14 cellular contexts compared by ENCODE assay signal in the genomic region with DNA sequence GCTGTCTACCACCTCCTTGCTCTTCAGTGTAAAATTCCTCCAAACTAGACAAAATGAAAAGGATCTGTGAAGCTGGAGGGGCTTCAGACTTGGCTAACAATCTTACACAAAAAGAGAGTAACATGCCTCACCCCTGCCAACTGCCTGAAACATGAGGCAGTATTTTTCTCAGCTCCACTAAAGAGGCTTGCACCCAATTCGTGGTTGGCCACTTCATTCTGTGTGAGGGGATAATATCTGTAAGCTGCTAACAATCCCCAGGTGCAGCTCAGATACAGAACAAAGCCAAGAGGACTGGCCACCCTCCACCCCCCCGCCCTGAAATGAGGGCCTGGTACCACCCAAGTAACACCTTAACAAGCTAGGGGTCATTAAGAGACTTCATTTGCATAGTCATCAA. TPM values are rescaled to one million over a fixed set of nuclear protein-coding genes. Genes with fewer than 3 reads are reported as not detected.
DNase-seq lines count a peak whose midpoint lies in the region; ATAC-seq lines count a peak whose summit lies in the region.
"Had no signal": no experiment of that assay in that cellular context is flagged by ENCODE, and none has a peak within 500 bp of the region (broad histone marks: within the 10 kb centered on the region; RNA-seq: fewer than 3 reads in every experiment).

No MANE protein-coding gene starts in this region.

- DNase-seq in activated T-cell treated with anti-CD3 and anti-CD28 coated beads, Interleukin-2, amount 50 U/mL, for 72 hours = no peak
- no peak for DNase-seq in activated T-cell treated with anti-CD3 and anti-CD28 coated beads, Interleukin-2, amount 50 U/mL, for 48 hours
- DNase-seq in NCI-H1092 treated with DMSO at 0.1 percent for 48 hours (lab: John Stamatoyannopoulos, UW) (peak; percentile 79), T-helper 9 cell (no peak), GF-D8 (lab: John Stamatoyannopoulos, UW) (no peak), ecto neural progenitor cell (ENCODE audit: low spot score) (no peak)
- DNase-seq in activated T-helper 2 cell treated with anti-CD3 and anti-CD28 coated beads, Interferon-gamma antibody, Interleukin-2, Interleukin-4, amounts not matched to agents 10 μg/mL and 5 μg/mL and 100 μg/mL, durations not matched to agents 14 hours and 24 hours and 36 hours (ENCODE audit: low spot score) = no peak
- no peak for DNase-seq in stimulated activated effector memory CD8-positive, alpha-beta T cell treated with anti-CD3 and anti-CD28 coated beads, Interleukin-12 subunit alpha, Interleukin-12 subunit beta, amount 100 ng/mL, for 72 hours (ENCODE audit: low spot score in 2 of 2)
- DNase-seq: activated B cell treated with CpG ODN at 0.5 μM for 24 hours; activated effector memory CD4-positive, alpha-beta T cell treated with anti-CD3 and anti-CD28 coated beads, Interleukin-2, amount 50 U/mL, for 16 hours; mammary epithelial cell; NCI-H446 treated with DMSO at 0.1 percent for 48 hours; SHP77 treated with DMSO at 0.1 percent for 48 hours had no signal

- H3K27me3 Mint-ChIP-seq in activated T-cell treated with anti-CD3 and anti-CD28 coated beads, Interleukin-2, amount 50 U/mL, for 72 hours (ENCODE audit: low read depth) = peaks cover 61% of the 10 kb centered on the region
- H3K27me3 Mint-ChIP-seq in activated T-helper 2 cell treated with anti-CD3 and anti-CD28 coated beads, Interferon-gamma antibody, Interleukin-2, Interleukin-4, amounts not matched to agents 10 μg/mL and 5 μg/mL and 100 μg/mL, durations not matched to agents 14 hours and 24 hours and 36 hours (ENCODE audit: low read depth) = peaks cover 46% of the 10 kb centered on the region

- H3K27ac Mint-ChIP-seq in activated T-cell treated with anti-CD3 and anti-CD28 coated beads, Interleukin-2, amount 50 U/mL, for 72 hours = no peak overlapping the region
- H3K27ac Mint-ChIP-seq in activated T-helper 2 cell treated with anti-CD3 and anti-CD28 coated beads, Interferon-gamma antibody, Interleukin-2, Interleukin-4, amounts not matched to agents 10 μg/mL and 5 μg/mL and 100 μg/mL, durations not matched to agents 14 hours and 24 hours and 36 hours = no peak overlapping the region
- H3K27ac Mint-ChIP-seq in stimulated activated effector memory CD8-positive, alpha-beta T cell treated with anti-CD3 and anti-CD28 coated beads, Interleukin-12 subunit alpha, Interleukin-12 subunit beta, amount 100 ng/mL, for 72 hours = no peak overlapping the region
- H3K27ac Mint-ChIP-seq: activated B cell treated with CpG ODN at 0.5 μM for 24 hours, B cell had no signal

- peak overlapping the region; percentile 99 for H3K4me3 Mint-ChIP-seq in activated T-cell treated with anti-CD3 and anti-CD28 coated beads, Interleukin-2, amount 50 U/mL, for 72 hours
- peak overlapping the region; percentile 61 for H3K4me3 Mint-ChIP-seq in activated T-helper 2 cell treated with anti-CD3 and anti-CD28 coated beads, Interferon-gamma antibody, Interleukin-2, Interleukin-4, amounts not matched to agents 10 μg/mL and 5 μg/mL and 100 μg/mL, durations not matched to agents 14 hours and 24 hours and 36 hours (ENCODE audit: low read depth)
- H3K4me3 Mint-ChIP-seq in stimulated activated effector memory CD8-positive, alpha-beta T cell treated with anti-CD3 and anti-CD28 coated beads, Interleukin-12 subunit alpha, Interleukin-12 subunit beta, amount 100 ng/mL, for 72 hours = peak overlapping the region; percentile 94
- H3K4me3 Mint-ChIP-seq: activated B cell treated with CpG ODN at 0.5 μM for 24 hours, B cell had no signal

- H3K4me1 Mint-ChIP-seq in activated T-cell treated with anti-CD3 and anti-CD28 coated beads, Interleukin-2, amount 50 U/mL, for 72 hours (ENCODE audit: low read depth) = peaks cover 28% of the 10 kb centered on the region
- H3K4me1 Mint-ChIP-seq in activated T-helper 2 cell treated with anti-CD3 and anti-CD28 coated beads, Interferon-gamma antibody, Interleukin-2, Interleukin-4, amounts not matched to agents 10 μg/mL and 5 μg/mL and 100 μg/mL, durations not matched to agents 14 hours and 24 hours and 36 hours (ENCODE audit: low read depth) = peaks cover 34% of the 10 kb centered on the region
- H3K4me1 Mint-ChIP-seq in stimulated activated effector memory CD8-positive, alpha-beta T cell treated with anti-CD3 and anti-CD28 coated beads, Interleukin-12 subunit alpha, Interleukin-12 subunit beta, amount 100 ng/mL, for 72 hours = peaks cover 21% of the 10 kb centered on the region

- no peak for ATAC-seq in activated T-cell treated with anti-CD3 and anti-CD28 coated beads, Interleukin-2, amount 50 U/mL, for 72 hours (replicated peaks in 1 of 2)
- no peak for ATAC-seq in stimulated activated effector memory CD8-positive, alpha-beta T cell treated with anti-CD3 and anti-CD28 coated beads, Interleukin-12 subunit alpha, Interleukin-12 subunit beta, amount 100 ng/mL, for 72 hours

- H3K9me3 Mint-ChIP-seq in activated T-cell treated with anti-CD3 and anti-CD28 coated beads, Interleukin-2, amount 50 U/mL, for 72 hours = no peaks in the 10 kb centered on the region
- no peaks in the 10 kb centered on the region for H3K9me3 Mint-ChIP-seq in activated T-helper 2 cell treated with anti-CD3 and anti-CD28 coated beads, Interferon-gamma antibody, Interleukin-2, Interleukin-4, amounts not matched to agents 10 μg/mL and 5 μg/mL and 100 μg/mL, durations not matched to agents 14 hours and 24 hours and 36 hours
- no peaks in the 10 kb centered on the region for H3K9me3 Mint-ChIP-seq in stimulated activated effector memory CD8-positive, alpha-beta T cell treated with anti-CD3 and anti-CD28 coated beads, Interleukin-12 subunit alpha, Interleukin-12 subunit beta, amount 100 ng/mL, for 72 hours
- H3K9me3 Mint-ChIP-seq: activated B cell treated with CpG ODN at 0.5 μM for 24 hours had no signal

- H3K36me3 Mint-ChIP-seq in activated T-cell treated with anti-CD3 and anti-CD28 coated beads, Interleukin-2, amount 50 U/mL, for 72 hours (ENCODE audit: insufficient read depth in 2 of 2) = peaks cover 6 to 9% of the 10 kb centered on the region in 2 donors
- H3K36me3 Mint-ChIP-seq in activated T-helper 2 cell treated with anti-CD3 and anti-CD28 coated beads, Interferon-gamma antibody, Interleukin-2, Interleukin-4, amounts not matched to agents 10 μg/mL and 5 μg/mL and 100 μg/mL, durations not matched to agents 14 hours and 24 hours and 36 hours (ENCODE audit: low read depth) = peaks cover 26% of the 10 kb centered on the region
- peaks cover 5% of the 10 kb centered on the region for H3K36me3 Mint-ChIP-seq in stimulated activated effector memory CD8-positive, alpha-beta T cell treated with anti-CD3 and anti-CD28 coated beads, Interleukin-12 subunit alpha, Interleukin-12 subunit beta, amount 100 ng/mL, for 72 hours

- intact Hi-C loops in activated T-helper 2 cell treated with anti-CD3 and anti-CD28 coated beads, Interferon-gamma antibody, Interleukin-2, Interleukin-4, amounts not matched to agents 10 μg/mL and 5 μg/mL and 100 μg/mL, durations not matched to agents 14 hours and 24 hours and 36 hours (cut with micrococcal nuclease) = loop anchor here (1.0 to 5.0 kb wide), 4 partner anchors 8 to 127 kb away; no protein-coding TSS in a partner anchor

RNA-seq across cellular contexts. Expression of gene MB21D2, which starts 2.8 kb away (rescaled TPM):
- 10 to 100 TPM; 10.5 to 26.9 TPM for total RNA-seq in activated T-cell treated with anti-CD3 and anti-CD28 coated beads, Interleukin-2, amount 50 U/mL, for 72 hours
- total RNA-seq in activated T-helper 2 cell treated with anti-CD3 and anti-CD28 coated beads, Interferon-gamma antibody, Interleukin-2, Interleukin-4, amounts not matched to agents 10 μg/mL and 5 μg/mL and 100 μg/mL, durations not matched to agents 14 hours and 24 hours and 36 hours = 17.7 TPM in 2 replicates
